ENCODE assay signal across 8 cellular contexts in the genomic region with DNA sequence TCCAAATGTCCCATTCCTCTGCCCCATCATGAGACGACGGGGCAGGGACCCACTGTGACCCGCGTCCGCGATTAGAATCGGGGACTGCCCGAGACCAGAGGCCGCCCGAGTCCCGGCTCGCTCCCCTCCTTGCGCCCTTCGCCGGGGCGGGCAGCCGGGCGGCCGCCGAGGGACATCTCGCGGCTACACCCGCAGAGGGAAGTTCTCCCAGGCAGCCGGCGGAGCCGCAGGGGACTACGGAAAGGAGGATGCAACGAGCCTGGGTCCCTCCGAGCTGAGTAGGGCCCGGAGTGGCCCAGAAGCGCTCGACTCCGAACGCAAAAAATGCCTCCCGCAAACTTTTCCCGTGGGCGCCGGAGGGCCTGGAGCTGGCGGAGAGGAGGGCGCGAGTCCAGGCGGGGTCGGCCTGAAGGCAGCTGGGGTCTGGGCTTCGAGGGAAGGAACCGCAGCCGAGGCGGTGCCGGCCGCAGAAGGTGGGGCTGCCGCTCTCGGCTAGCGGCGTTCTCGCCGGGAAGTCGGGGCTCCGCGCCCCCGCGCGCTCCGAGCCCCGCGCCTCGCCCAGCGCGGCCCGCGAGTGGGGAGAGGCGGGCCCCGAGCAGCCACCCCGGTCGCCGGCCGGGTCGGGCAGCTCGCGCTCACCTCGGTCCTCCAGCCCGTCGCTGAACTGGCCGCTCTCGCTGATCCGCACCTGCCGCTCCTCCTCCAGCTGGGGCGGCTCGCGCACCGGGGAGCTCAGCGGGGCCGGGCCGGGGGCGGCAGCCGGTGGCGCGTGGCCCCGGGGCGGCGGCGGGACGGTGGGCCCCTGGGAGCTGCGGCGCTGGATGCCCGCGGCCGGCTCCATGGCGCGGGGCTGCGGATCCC. TPM values are rescaled to one million over a fixed set of nuclear protein-coding genes. Genes with fewer than 3 reads are reported as not detected.
A peak's percentile ranks its signal among the peaks of the same experiment; 100 is the strongest.
DNase-seq lines count a peak whose midpoint lies in the region; ATAC-seq and TF ChIP-seq lines count a peak whose summit lies in the region.

No MANE protein-coding gene starts in this region.

- H3K27ac ChIP-seq in neural cell (ENCODE audit: low read length): no peak overlapping the region

- H2AFZ ChIP-seq in neural cell (ENCODE audit: low read depth, low read length): no peak overlapping the region

- DNase-seq in epithelial cell of proximal tubule (ENCODE audit: low read depth) (no peak), MV-4-11 (lab: John Stamatoyannopoulos, UW) (no peak)

- no peaks in the 10 kb centered on the region for H3F3A ChIP-seq in neural cell (ENCODE audit: insufficient read depth, low read length, poor library complexity, severe bottlenecking)

- TF ChIP-seq CTCF in epithelial cell of proximal tubule (conservative IDR thresholded peaks at IDR 0.05; ENCODE audit: low read depth, low read length): no peak
- TF ChIP-seq CTCF in neural cell (IDR thresholded peaks at IDR 0.05; ENCODE audit: poor library complexity, severe bottlenecking): no peak

- H3K4me3 ChIP-seq in GM08714 (ENCODE audit: low read length): peak overlapping the region; percentile 17; the same call in 1 of the 2 replicates
- H3K4me3 ChIP-seq in epithelial cell of proximal tubule (ENCODE audit: low read depth, low read length): peak overlapping the region; percentile 52
- peak overlapping the region; percentile 66 for H3K4me3 ChIP-seq in neural cell (ENCODE audit: low read length)

- H3K9ac ChIP-seq in neural cell (ENCODE audit: low read length): peak overlapping the region; percentile 36

- no peaks in the 10 kb centered on the region for H3K36me3 ChIP-seq in neural cell (ENCODE audit: insufficient read depth, low read length)

- no peaks in the 10 kb centered on the region for H4K20me1 ChIP-seq in neural cell (ENCODE audit: insufficient read depth)

- H3K27me3 ChIP-seq in neural cell (ENCODE audit: insufficient read depth, low read depth, low read length): peaks cover 50% of the 10 kb centered on the region

- peak; percentile 50 for ATAC-seq in GM21723 (IDR thresholded peaks at IDR 0.05; ENCODE audit: unreplicated experiment)
- peak; percentile 20; the same call in 1 of the 3 replicates for ATAC-seq in SK-N-SH treated with all-trans-retinoic acid at 6 μM for 48 hours
- ATAC-seq in HG03159 (IDR thresholded peaks at IDR 0.05; ENCODE audit: unreplicated experiment): no peak
- ATAC-seq in GM18861 (IDR thresholded peaks at IDR 0.05; ENCODE audit: unreplicated experiment): no peak

- no peak for TF ChIP-seq EP300 in neural cell (conservative IDR thresholded peaks at IDR 0.05; ENCODE audit: poor library complexity, severe bottlenecking)

- no peaks in the 10 kb centered on the region for H3K9me3 ChIP-seq in neural cell (ENCODE audit: low read length)

- H3K4me2 ChIP-seq in neural cell (ENCODE audit: low read length): no peak overlapping the region

- H3K79me2 ChIP-seq in neural cell (replicated peaks; ENCODE audit: insufficient read depth, low read length): no peaks in the 10 kb centered on the region

- H3K9me2 ChIP-seq in neural cell (ENCODE audit: insufficient read depth, low read length): no peaks in the 10 kb centered on the region

- TF ChIP-seq RAD21 in neural cell (conservative IDR thresholded peaks at IDR 0.05): peak; percentile 16

TF ChIP-seq in SK-N-SH treated with all-trans-retinoic acid at 6 μM for 48 hours, 23 proteins besides CTCF, POLR2A, EP300 and RAD21:
- no peak for TF ChIP-seq TOX (CRISPR knock-in tag; IDR thresholded peaks at IDR 0.05; ENCODE audit: borderline replicate concordance)
- no peak for TF ChIP-seq ZFP3 (CRISPR knock-in tag; IDR thresholded peaks at IDR 0.05)
- no peak for TF ChIP-seq ZFP30 (CRISPR knock-in tag; IDR thresholded peaks at IDR 0.05)
- no peak for TF ChIP-seq ZC3H10 (CRISPR knock-in tag; IDR thresholded peaks at IDR 0.05)
- TF ChIP-seq ZNF8 (CRISPR knock-in tag; IDR thresholded peaks at IDR 0.05): no peak

TF ChIP-seq in neural cell, 6 proteins besides CTCF, POLR2A, EP300 and RAD21:
- TF ChIP-seq, protein P1, sequence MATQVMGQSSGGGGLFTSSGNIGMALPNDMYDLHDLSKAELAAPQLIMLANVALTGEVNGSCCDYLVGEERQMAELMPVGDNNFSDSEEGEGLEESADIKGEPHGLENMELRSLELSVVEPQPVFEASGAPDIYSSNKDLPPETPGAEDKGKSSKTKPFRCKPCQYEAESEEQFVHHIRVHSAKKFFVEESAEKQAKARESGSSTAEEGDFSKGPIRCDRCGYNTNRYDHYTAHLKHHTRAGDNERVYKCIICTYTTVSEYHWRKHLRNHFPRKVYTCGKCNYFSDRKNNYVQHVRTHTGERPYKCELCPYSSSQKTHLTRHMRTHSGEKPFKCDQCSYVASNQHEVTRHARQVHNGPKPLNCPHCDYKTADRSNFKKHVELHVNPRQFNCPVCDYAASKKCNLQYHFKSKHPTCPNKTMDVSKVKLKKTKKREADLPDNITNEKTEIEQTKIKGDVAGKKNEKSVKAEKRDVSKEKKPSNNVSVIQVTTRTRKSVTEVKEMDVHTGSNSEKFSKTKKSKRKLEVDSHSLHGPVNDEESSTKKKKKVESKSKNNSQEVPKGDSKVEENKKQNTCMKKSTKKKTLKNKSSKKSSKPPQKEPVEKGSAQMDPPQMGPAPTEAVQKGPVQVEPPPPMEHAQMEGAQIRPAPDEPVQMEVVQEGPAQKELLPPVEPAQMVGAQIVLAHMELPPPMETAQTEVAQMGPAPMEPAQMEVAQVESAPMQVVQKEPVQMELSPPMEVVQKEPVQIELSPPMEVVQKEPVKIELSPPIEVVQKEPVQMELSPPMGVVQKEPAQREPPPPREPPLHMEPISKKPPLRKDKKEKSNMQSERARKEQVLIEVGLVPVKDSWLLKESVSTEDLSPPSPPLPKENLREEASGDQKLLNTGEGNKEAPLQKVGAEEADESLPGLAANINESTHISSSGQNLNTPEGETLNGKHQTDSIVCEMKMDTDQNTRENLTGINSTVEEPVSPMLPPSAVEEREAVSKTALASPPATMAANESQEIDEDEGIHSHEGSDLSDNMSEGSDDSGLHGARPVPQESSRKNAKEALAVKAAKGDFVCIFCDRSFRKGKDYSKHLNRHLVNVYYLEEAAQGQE (IDR thresholded peaks at IDR 0.05; ENCODE audit: borderline replicate concordance): no peak
- TF ChIP-seq SMC3 (conservative IDR thresholded peaks at IDR 0.05; ENCODE audit: poor library complexity) (no peak), MXI1 (conservative IDR thresholded peaks at IDR 0.05; ENCODE audit: poor library complexity, severe bottlenecking) (no peak), EZH2 (IDR thresholded peaks at IDR 0.05; ENCODE audit: borderline replicate concordance, insufficient read depth, low read length, poor library complexity, severe bottlenecking) (peak; percentile 74), TAF1 (IDR thresholded peaks at IDR 0.05; ENCODE audit: low read depth) (no peak), POLR2AphosphoS5 (IDR thresholded peaks at IDR 0.05) (peak; percentile 8)

RNA-seq across cellular contexts. Expression of a gene that starts 0.5 kb away (rescaled TPM):
- 0.40 and 0.65 TPM in 2 replicates for total RNA-seq in epithelial cell of proximal tubule
- 3.1 and 3.5 TPM in 2 replicates for polyA plus RNA-seq in neural cell
- polyA minus RNA-seq in neural cell: 1.2 and 1.9 TPM in 2 replicates

Comparison
In these comparisons a context has a peak if more than half of its experiments do, and no peak if none do; other contexts are left out.
1. ATAC-seq: peak in GM21723 (single experiment) and SK-N-SH treated with all-trans-retinoic acid at 6 μM for 48 hours (single experiment); none in HG03159 (single experiment) and GM18861 (single experiment).
2. Peak in every context shown above with its lines, with median percentiles within 50 percentile points of each other: H3K4me3 ChIP-seq.